Comparison of ENCODE assay signal across 9 cellular contexts in genomic region chr19:6238643-6239281, GRCh38. TPM values are rescaled to one million over a fixed set of nuclear protein-coding genes. Genes with fewer than 3 reads are reported as not detected.
A peak's percentile ranks its signal among the peaks of the same experiment; 100 is the strongest.
DNase-seq lines count a peak whose midpoint lies in the region; ATAC-seq and TF ChIP-seq lines count a peak whose summit lies in the region.
"Had no signal": no experiment of that assay in that cellular context is flagged by ENCODE, and none has a peak within 500 bp of the region (broad histone marks: within the 10 kb centered on the region; RNA-seq: fewer than 3 reads in every experiment).

No MANE protein-coding gene starts in this region.

- TF ChIP-seq POLR2A in sigmoid colon (IDR thresholded peaks at IDR 0.05): no peak

- H3K27me3 ChIP-seq in sigmoid colon: no peaks in the 10 kb centered on the region
- H3K27me3 ChIP-seq: SJSA1 had no signal

- DNase-seq in Daoy (ENCODE audit: low read depth) (peak; percentile 63), SK-N-MC (ENCODE audit: low read depth, low spot score) (no peak), fibroblast of mammary gland (ENCODE audit: low read depth) (peak; percentile 77), sigmoid colon (no peak), cortex of kidney (lab: John Stamatoyannopoulos, UW) (no peak)
- DNase-seq in stimulated activated naive CD4-positive, alpha-beta T cell (lab: John Stamatoyannopoulos, UW): no peak
- no peak for DNase-seq in activated CD8-positive, alpha-beta memory T cell treated with anti-CD3 and anti-CD28 coated beads, Interleukin-2, amount 50 U/mL, for 48 hours

- no peaks in the 10 kb centered on the region; the same call in 1 of the 2 replicates for H3K36me3 ChIP-seq in SK-N-MC (ENCODE audit: insufficient read depth, low read length)
- no peaks in the 10 kb centered on the region for H3K36me3 ChIP-seq in sigmoid colon

- intact Hi-C loops in sigmoid colon (cut with DNase I): no loop called here

- H3K9ac ChIP-seq in SK-N-MC (ENCODE audit: insufficient read length): no peak overlapping the region

- 80 to 84% methylated on average over 24 of the region's 24 CpGs for WGBS in sigmoid colon, 2 donors

- ATAC-seq in HG03342 (IDR thresholded peaks at IDR 0.05; ENCODE audit: unreplicated experiment): no peak

- no peak overlapping the region for H3K4me3 ChIP-seq in SK-N-MC
- no peak overlapping the region for H3K4me3 ChIP-seq in fibroblast of mammary gland (ENCODE audit: control insufficient read depth, low read depth, low read length)
- no peak overlapping the region for H3K4me3 ChIP-seq in sigmoid colon
- H3K4me3 ChIP-seq: SJSA1 had no signal

- TF ChIP-seq CTCF in fibroblast of mammary gland (conservative IDR thresholded peaks at IDR 0.05; ENCODE audit: control insufficient read depth, insufficient read depth, low read depth, low read length): no peak
- TF ChIP-seq CTCF in sigmoid colon (IDR thresholded peaks at IDR 0.05): no peak

- peaks cover 0 to 91% (median 77%) of the 10 kb centered on the region in 4 donors for H3K4me1 ChIP-seq in sigmoid colon

- H3K9me3 ChIP-seq in SK-N-MC (ENCODE audit: low read depth, low read length) (no peaks in the 10 kb centered on the region), sigmoid colon (no peaks in the 10 kb centered on the region)
- H3K9me3 ChIP-seq: SJSA1 had no signal

- TF ChIP-seq EP300 in sigmoid colon (IDR thresholded peaks at IDR 0.05): no peak

- H3K27ac ChIP-seq in SK-N-MC (0 out of 2 replicates have a peak overlapping the region, but pooled peaks have one; percentile 2), sigmoid colon (peak overlapping the region; percentile 52 to 68 (median 62))
- H3K27ac ChIP-seq: SJSA1 had no signal

RNA-seq across cellular contexts. Expression of gene MLLT1, which starts 41.0 kb away (rescaled TPM):
- 8.0 and 15.4 TPM in 2 replicates for total RNA-seq in Daoy (2014; rRNA removed; shearing (Covaris generic))
- total RNA-seq in sigmoid colon: 10 to 100 TPM; 12.5 to 20.8 (median 17.6) TPM
- 10 to 100 TPM in 2 of 3 donors, 1 to 10 TPM in 1; 9.9 to 25.5 (median 15.0) TPM for polyA plus RNA-seq in sigmoid colon

Comparison
In these comparisons a context has a peak if more than half of its experiments do, and no peak if none do; other contexts are left out.
1. DNase-seq: peak in Daoy (single experiment) and fibroblast of mammary gland (single experiment); none in SK-N-MC (single experiment), sigmoid colon (single experiment), stimulated activated naive CD4-positive, alpha-beta T cell (0 of 6), activated CD8-positive, alpha-beta memory T cell treated with anti-CD3 and anti-CD28 coated beads, Interleukin-2, amount 50 U/mL, for 48 hours (single experiment) and cortex of kidney (single experiment).